In the genomic region with DNA sequence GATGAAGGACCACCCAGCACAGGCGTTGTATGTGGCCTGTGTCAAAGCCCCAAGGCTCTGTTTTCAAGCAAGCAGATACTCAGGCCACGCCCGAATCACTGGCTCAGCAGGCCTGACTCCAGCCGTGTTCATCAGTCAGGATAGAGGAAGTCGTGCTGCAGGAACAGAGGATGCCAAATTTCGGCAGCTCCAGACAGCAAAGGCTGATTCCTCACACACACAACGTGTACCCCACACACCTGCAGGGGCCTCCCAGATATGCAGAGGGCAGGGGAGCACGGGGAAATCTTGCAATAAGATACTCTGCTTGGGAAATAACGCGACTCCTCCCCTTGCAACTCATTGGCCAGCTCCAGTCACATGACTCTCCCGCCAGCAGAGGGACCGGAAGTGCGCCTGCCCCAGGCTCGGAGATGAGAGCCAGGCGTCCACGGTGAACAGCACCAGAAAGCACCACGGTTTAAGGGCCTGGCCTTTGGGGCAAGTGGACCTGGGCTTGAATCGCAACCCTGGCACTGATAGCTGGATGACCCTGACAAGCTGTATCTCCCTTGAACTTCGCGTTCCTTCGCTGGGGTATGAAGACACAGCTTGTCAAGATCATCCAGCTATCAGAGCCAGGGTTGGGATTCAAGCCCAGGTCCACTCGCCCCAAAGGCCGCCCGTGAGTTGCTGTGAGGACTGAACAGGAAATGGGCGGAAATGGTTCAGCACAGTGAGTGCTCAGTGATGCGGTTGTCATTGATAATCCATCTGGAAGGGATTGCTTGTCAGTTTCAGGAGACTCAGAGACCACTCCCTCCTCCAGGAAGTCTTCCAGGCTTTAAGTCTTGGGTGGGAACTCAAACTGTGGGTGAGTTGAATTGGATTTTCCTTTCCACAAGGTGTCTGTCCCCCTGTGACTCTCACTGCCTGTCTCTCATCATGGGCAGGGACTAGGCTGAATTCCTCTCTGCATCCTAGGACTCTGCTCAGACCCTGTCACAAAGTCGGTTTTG, we compare ENCODE assay signal across 1 cellular context.
TF ChIP-seq lines count a peak whose summit lies in the region.

No MANE protein-coding gene starts in this region.

TF ChIP-seq in K562, 482 proteins besides CTCF, POLR2A, EP300 and RAD21 (continued from another document and continues in another):
- TF ChIP-seq NRF1 (conservative IDR thresholded peaks at IDR 0.05 in 1 of 2, IDR thresholded peaks at IDR 0.05 in 1 of 2) (peak; percentile 61 to 72; a peak in 3 of 4 replicates), KLF13 (tag; IDR thresholded peaks at IDR 0.05; ENCODE audit: borderline replicate concordance, low read depth) (no peak), ZNF445 (CRISPR knock-in tag; IDR thresholded peaks at IDR 0.05; ENCODE audit: low read depth) (no peak), NFRKB (IDR thresholded peaks at IDR 0.05; ENCODE audit: low read depth) (0 out of 2 replicates have a peak, but pooled peaks have one; percentile 30), SMARCB1 (IDR thresholded peaks at IDR 0.05; ENCODE audit: insufficient read length, low read depth) (no peak), ZNF583 (CRISPR knock-in tag; IDR thresholded peaks at IDR 0.05) (no peak), ZNF699 (CRISPR knock-in tag; IDR thresholded peaks at IDR 0.05; ENCODE audit: insufficient replicate concordance) (no peak), ZC3H8 (IDR thresholded peaks at IDR 0.05) (no peak), MBD2 (IDR thresholded peaks at IDR 0.05; ENCODE audit: borderline replicate concordance, low read depth) (peak; percentile 74; the same call in 1 of the 2 replicates), PHTF2 (CRISPR knock-in tag; IDR thresholded peaks at IDR 0.05) (no peak), ZNF41 (CRISPR knock-in tag; conservative IDR thresholded peaks at IDR 0.05) (no peak), SIN3A (IDR thresholded peaks at IDR 0.05; ENCODE audit: borderline replicate concordance in 2 of 2, control insufficient read depth in 1 of 2, low read depth in 2 of 2, low read length in 2 of 2) (peak; percentile 46 to 69; a peak in 1 of 4 replicates), HDAC2 (IDR thresholded peaks at IDR 0.05) (peak; percentile 43; the same call in 1 of the 2 replicates), ETV1 (tag; conservative IDR thresholded peaks at IDR 0.05; ENCODE audit: low read depth) (peak; percentile 92), ILF3 (IDR thresholded peaks at IDR 0.05; ENCODE audit: borderline replicate concordance) (no peak; the same call in 1 of the 2 replicates), CBFA2T3 (IDR thresholded peaks at IDR 0.05) (peak; percentile 12; the same call in 1 of the 2 replicates), NFXL1 (CRISPR knock-in tag; IDR thresholded peaks at IDR 0.05) (no peak), TRIM28 (IDR thresholded peaks at IDR 0.05) (no peak), SPI1 (IDR thresholded peaks at IDR 0.05; ENCODE audit: borderline replicate concordance, low read depth, low read length) (peak; percentile 72)
- TF ChIP-seq, protein P1, sequence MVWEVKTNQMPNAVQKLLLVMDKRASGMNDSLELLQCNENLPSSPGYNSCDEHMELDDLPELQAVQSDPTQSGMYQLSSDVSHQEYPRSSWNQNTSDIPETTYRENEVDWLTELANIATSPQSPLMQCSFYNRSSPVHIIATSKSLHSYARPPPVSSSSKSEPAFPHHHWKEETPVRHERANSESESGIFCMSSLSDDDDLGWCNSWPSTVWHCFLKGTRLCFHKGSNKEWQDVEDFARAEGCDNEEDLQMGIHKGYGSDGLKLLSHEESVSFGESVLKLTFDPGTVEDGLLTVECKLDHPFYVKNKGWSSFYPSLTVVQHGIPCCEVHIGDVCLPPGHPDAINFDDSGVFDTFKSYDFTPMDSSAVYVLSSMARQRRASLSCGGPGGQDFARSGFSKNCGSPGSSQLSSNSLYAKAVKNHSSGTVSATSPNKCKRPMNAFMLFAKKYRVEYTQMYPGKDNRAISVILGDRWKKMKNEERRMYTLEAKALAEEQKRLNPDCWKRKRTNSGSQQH (CRISPR knock-in tag; IDR thresholded peaks at IDR 0.05) = no peak
- TF ChIP-seq, protein P2, sequence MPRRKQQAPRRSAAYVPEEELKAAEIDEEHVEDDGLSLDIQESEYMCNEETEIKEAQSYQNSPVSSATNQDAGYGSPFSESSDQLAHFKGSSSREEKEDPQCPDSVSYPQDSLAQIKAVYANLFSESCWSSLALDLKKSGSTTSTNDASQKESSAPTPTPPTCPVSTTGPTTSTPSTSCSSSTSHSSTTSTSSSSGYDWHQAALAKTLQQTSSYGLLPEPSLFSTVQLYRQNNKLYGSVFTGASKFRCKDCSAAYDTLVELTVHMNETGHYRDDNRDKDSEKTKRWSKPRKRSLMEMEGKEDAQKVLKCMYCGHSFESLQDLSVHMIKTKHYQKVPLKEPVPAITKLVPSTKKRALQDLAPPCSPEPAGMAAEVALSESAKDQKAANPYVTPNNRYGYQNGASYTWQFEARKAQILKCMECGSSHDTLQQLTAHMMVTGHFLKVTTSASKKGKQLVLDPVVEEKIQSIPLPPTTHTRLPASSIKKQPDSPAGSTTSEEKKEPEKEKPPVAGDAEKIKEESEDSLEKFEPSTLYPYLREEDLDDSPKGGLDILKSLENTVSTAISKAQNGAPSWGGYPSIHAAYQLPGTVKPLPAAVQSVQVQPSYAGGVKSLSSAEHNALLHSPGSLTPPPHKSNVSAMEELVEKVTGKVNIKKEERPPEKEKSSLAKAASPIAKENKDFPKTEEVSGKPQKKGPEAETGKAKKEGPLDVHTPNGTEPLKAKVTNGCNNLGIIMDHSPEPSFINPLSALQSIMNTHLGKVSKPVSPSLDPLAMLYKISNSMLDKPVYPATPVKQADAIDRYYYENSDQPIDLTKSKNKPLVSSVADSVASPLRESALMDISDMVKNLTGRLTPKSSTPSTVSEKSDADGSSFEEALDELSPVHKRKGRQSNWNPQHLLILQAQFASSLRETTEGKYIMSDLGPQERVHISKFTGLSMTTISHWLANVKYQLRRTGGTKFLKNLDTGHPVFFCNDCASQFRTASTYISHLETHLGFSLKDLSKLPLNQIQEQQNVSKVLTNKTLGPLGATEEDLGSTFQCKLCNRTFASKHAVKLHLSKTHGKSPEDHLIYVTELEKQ (CRISPR knock-in tag; IDR thresholded peaks at IDR 0.05) = no peak
- TF ChIP-seq, protein P3, sequence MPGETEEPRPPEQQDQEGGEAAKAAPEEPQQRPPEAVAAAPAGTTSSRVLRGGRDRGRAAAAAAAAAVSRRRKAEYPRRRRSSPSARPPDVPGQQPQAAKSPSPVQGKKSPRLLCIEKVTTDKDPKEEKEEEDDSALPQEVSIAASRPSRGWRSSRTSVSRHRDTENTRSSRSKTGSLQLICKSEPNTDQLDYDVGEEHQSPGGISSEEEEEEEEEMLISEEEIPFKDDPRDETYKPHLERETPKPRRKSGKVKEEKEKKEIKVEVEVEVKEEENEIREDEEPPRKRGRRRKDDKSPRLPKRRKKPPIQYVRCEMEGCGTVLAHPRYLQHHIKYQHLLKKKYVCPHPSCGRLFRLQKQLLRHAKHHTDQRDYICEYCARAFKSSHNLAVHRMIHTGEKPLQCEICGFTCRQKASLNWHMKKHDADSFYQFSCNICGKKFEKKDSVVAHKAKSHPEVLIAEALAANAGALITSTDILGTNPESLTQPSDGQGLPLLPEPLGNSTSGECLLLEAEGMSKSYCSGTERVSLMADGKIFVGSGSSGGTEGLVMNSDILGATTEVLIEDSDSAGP (CRISPR knock-in tag; IDR thresholded peaks at IDR 0.05) = peak; percentile 65; the same call in 1 of the 2 replicates
- TF ChIP-seq, protein P4, sequence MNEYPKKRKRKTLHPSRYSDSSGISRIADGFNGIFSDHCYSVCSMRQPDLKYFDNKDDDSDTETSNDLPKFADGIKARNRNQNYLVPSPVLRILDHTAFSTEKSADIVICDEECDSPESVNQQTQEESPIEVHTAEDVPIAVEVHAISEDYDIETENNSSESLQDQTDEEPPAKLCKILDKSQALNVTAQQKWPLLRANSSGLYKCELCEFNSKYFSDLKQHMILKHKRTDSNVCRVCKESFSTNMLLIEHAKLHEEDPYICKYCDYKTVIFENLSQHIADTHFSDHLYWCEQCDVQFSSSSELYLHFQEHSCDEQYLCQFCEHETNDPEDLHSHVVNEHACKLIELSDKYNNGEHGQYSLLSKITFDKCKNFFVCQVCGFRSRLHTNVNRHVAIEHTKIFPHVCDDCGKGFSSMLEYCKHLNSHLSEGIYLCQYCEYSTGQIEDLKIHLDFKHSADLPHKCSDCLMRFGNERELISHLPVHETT (CRISPR knock-in tag; conservative IDR thresholded peaks at IDR 0.05 in 1 of 2, IDR thresholded peaks at IDR 0.05 in 1 of 2) = no peak
- TF ChIP-seq, protein P5, sequence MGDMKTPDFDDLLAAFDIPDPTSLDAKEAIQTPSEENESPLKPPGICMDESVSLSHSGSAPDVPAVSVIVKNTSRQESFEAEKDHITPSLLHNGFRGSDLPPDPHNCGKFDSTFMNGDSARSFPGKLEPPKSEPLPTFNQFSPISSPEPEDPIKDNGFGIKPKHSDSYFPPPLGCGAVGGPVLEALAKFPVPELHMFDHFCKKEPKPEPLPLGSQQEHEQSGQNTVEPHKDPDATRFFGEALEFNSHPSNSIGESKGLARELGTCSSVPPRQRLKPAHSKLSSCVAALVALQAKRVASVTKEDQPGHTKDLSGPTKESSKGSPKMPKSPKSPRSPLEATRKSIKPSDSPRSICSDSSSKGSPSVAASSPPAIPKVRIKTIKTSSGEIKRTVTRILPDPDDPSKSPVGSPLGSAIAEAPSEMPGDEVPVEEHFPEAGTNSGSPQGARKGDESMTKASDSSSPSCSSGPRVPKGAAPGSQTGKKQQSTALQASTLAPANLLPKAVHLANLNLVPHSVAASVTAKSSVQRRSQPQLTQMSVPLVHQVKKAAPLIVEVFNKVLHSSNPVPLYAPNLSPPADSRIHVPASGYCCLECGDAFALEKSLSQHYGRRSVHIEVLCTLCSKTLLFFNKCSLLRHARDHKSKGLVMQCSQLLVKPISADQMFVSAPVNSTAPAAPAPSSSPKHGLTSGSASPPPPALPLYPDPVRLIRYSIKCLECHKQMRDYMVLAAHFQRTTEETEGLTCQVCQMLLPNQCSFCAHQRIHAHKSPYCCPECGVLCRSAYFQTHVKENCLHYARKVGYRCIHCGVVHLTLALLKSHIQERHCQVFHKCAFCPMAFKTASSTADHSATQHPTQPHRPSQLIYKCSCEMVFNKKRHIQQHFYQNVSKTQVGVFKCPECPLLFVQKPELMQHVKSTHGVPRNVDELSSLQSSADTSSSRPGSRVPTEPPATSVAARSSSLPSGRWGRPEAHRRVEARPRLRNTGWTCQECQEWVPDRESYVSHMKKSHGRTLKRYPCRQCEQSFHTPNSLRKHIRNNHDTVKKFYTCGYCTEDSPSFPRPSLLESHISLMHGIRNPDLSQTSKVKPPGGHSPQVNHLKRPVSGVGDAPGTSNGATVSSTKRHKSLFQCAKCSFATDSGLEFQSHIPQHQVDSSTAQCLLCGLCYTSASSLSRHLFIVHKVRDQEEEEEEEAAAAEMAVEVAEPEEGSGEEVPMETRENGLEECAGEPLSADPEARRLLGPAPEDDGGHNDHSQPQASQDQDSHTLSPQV (IDR thresholded peaks at IDR 0.05) = peak; percentile 53; the same call in 1 of the 2 replicates
- TF ChIP-seq, protein P6, sequence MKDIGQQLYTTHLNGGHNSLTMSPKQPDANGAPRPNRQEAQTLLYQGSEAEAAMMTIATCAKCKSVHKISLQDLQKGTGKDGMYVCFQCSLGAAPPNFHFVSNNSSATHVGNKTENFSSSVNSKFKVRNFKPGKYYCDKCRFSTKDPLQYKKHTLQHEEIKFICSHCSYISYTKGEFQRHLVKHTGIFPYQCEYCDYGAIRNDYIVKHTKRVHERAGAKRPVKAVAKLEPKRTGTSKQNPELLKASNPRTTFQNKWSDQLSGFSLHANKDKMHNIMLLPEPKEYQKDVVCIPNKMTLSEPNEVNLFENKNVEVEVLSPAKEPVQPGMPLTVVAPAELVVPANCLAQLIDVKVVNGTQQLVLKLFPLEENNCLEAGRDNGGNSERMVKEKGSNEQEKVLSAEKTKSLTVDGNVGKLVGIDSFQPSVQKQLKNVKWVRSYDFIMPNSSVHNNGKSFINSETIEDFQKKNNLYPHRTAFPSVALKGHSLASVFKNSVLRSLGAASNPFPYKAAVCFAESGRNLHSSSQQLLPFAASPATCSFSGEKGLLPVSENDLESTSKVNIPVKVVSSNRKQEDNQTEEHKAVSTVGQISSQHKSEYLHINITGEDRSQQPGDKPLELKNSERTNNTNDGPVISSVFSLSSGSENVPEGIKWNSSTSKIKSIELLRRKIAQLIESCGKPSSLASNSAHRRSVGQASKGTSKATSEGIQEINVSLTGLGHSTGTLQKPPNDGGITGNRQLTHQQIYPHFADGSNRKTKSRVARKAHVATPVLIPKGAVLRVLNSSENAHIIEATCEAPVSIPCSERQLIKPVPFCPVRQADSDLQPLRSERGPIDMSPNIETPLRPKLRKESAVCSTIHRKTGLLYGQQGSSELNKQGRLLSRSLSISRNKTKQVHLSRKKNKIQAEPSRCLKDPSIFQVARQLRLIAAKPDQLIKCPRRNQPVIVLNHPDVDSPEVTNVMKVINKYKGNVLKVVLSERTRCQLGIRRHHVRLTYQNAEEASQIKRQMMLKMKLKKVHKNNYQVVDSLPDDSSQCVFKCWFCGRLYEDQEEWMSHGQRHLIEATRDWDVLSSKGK (CRISPR knock-in tag; IDR thresholded peaks at IDR 0.05) = no peak
- TF ChIP-seq, protein P7, sequence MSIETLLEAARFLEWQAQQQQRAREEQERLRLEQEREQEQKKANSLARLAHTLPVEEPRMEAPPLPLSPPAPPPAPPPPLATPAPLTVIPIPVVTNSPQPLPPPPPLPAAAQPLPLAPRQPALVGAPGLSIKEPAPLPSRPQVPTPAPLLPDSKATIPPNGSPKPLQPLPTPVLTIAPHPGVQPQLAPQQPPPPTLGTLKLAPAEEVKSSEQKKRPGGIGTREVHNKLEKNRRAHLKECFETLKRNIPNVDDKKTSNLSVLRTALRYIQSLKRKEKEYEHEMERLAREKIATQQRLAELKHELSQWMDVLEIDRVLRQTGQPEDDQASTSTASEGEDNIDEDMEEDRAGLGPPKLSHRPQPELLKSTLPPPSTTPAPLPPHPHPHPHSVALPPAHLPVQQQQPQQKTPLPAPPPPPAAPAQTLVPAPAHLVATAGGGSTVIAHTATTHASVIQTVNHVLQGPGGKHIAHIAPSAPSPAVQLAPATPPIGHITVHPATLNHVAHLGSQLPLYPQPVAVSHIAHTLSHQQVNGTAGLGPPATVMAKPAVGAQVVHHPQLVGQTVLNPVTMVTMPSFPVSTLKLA (conservative IDR thresholded peaks at IDR 0.05) = peak; percentile 59 to 79; a peak in 3 of 4 replicates
- TF ChIP-seq, protein P8, sequence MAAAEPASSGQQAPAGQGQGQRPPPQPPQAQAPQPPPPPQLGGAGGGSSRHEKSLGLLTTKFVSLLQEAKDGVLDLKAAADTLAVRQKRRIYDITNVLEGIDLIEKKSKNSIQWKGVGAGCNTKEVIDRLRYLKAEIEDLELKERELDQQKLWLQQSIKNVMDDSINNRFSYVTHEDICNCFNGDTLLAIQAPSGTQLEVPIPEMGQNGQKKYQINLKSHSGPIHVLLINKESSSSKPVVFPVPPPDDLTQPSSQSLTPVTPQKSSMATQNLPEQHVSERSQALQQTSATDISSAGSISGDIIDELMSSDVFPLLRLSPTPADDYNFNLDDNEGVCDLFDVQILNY (CRISPR knock-in tag; IDR thresholded peaks at IDR 0.05) = no peak
- TF ChIP-seq, protein P9, sequence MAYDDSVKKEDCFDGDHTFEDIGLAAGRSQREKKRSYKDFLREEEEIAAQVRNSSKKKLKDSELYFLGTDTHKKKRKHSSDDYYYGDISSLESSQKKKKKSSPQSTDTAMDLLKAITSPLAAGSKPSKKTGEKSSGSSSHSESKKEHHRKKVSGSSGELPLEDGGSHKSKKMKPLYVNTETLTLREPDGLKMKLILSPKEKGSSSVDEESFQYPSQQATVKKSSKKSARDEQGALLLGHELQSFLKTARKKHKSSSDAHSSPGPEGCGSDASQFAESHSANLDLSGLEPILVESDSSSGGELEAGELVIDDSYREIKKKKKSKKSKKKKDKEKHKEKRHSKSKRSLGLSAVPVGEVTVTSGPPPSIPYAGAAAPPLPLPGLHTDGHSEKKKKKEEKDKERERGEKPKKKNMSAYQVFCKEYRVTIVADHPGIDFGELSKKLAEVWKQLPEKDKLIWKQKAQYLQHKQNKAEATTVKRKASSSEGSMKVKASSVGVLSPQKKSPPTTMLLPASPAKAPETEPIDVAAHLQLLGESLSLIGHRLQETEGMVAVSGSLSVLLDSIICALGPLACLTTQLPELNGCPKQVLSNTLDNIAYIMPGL (CRISPR knock-in tag; IDR thresholded peaks at IDR 0.05) = no peak
